ENCODE assay signal across 16 cellular contexts in the genomic region with DNA sequence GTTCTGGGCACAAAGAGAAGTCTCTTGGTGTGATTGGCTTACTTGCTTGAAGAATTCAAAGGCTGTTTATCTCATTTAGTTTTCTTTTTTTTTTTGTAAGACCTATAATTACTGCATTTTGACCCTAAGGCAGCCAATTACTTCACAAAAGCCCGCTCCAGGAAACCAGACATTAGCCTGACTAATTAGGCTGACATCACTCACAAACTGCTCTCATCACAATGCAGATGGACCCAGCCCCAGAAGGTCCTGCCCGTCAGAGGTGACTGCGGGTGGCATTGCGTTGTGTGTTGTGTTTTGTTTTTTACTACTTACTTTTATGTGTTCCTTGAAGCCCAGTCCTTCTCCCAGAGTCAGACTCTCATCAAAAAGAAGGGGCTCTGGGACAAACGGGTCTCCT.
DNase-seq lines count a peak whose midpoint lies in the region; ATAC-seq, FAIRE-seq and TF ChIP-seq lines count a peak whose summit lies in the region.
"Had no signal": no experiment of that assay in that cellular context is flagged by ENCODE, and none has a peak within 500 bp of the region (broad histone marks: within the 10 kb centered on the region; RNA-seq: fewer than 3 reads in every experiment).

No MANE protein-coding gene starts in this region.

- dilution Hi-C loops in endothelial cell of umbilical vein (cut with MboI; ENCODE audit: extremely low pct_ligation_motif_present, low sequenced_read_pairs) = no loop called here

- no peaks in the 10 kb centered on the region for H4K20me1 ChIP-seq in endothelial cell of umbilical vein (replicated peaks; ENCODE audit: control insufficient read depth, extremely low read depth, insufficient read depth, low read length)

- H3K27me3 ChIP-seq in endothelial cell of umbilical vein (ENCODE audit: control insufficient read depth in 2 of 2, insufficient read depth in 2 of 2, low read length in 2 of 2) = no peaks in the 10 kb centered on the region
- no peaks in the 10 kb centered on the region for H3K27me3 ChIP-seq in small intestine (ENCODE audit: control insufficient read depth in 2 of 2, insufficient read depth in 2 of 2, low read length in 2 of 2)

- no peaks in the 10 kb centered on the region for H3K9me3 Mint-ChIP-seq in activated CD8-positive, alpha-beta memory T cell treated with anti-CD3 and anti-CD28 coated beads, Interleukin-2, amount 10 ng/mL, durations not matched to agents 7 days and 5 days (ENCODE audit: low read depth)
- H3K9me3 Mint-ChIP-seq: natural killer cell treated with Interleukin-12 subunit alpha and Interleukin-12 subunit beta and Interleukin-15 and Interleukin-18, amount 100 ng/mL, for 72 hours had no signal

- H3K79me2 ChIP-seq in endothelial cell of umbilical vein (ENCODE audit: control insufficient read depth, insufficient read depth, low read length) = no peaks in the 10 kb centered on the region

- peak; percentile 85 for DNase-seq in NCI-H1105 treated with DMSO at 0.1 percent for 48 hours (lab: John Stamatoyannopoulos, UW)
- DNase-seq in NCI-H774 (lab: John Stamatoyannopoulos, UW) = peak; percentile 64
- DNase-seq in endothelial cell of umbilical vein (ENCODE audit: low read depth, low spot score) = peak; percentile 86
- DNase-seq in small intestine = peak; percentile 35
- DNase-seq in NCI-H1092 (lab: John Stamatoyannopoulos, UW) = no peak
- no peak for DNase-seq in activated CD8-positive, alpha-beta memory T cell treated with anti-CD3 and anti-CD28 coated beads, Interleukin-2, amount 10 ng/mL, durations not matched to agents 7 days and 5 days
- DNase-seq: activated CD4-positive, alpha-beta T cell treated with anti-CD3 and anti-CD28 coated beads for 48 hours; effector memory CD4-positive, alpha-beta T cell; GDM1; mesenchymal stem cell; NCI-H1694; NCI-H510A treated with DMSO at 0.1 percent for 48 hours; PC-9 had no signal

- no peak for TF ChIP-seq POLR2A in endothelial cell of umbilical vein (IDR thresholded peaks at IDR 0.05; ENCODE audit: low read depth, low read length)

- H3K27ac Mint-ChIP-seq in activated CD8-positive, alpha-beta memory T cell treated with anti-CD3 and anti-CD28 coated beads, Interleukin-2, amount 10 ng/mL, durations not matched to agents 7 days and 5 days = no peak overlapping the region

- peaks cover 4% of the 10 kb centered on the region for H3K27me3 Mint-ChIP-seq in activated CD8-positive, alpha-beta memory T cell treated with anti-CD3 and anti-CD28 coated beads, Interleukin-2, amount 10 ng/mL, durations not matched to agents 7 days and 5 days

- H3K36me3 Mint-ChIP-seq in activated CD8-positive, alpha-beta memory T cell treated with anti-CD3 and anti-CD28 coated beads, Interleukin-2, amount 10 ng/mL, durations not matched to agents 7 days and 5 days = peaks cover 1% of the 10 kb centered on the region
- H3K36me3 Mint-ChIP-seq: natural killer cell treated with Interleukin-12 subunit alpha and Interleukin-12 subunit beta and Interleukin-15 and Interleukin-18, amount 100 ng/mL, for 72 hours had no signal

- H2AFZ ChIP-seq in endothelial cell of umbilical vein (ENCODE audit: low read depth, low read length) = peak overlapping the region; percentile 16
- H2AFZ ChIP-seq: PC-9 had no signal

- intact Hi-C loops in endothelial cell of umbilical vein (cut with micrococcal nuclease) = loop anchor here (2.0 to 10.0 kb wide), 7 partner anchors 29 to 815 kb away; partner anchors contain the start of genes ERCC6L2 and FANCC

- FAIRE-seq in endothelial cell of umbilical vein (lab: Jason Lieb, UNC) (peak; percentile 84), small intestine (lab: Jason Lieb, UNC) (no peak)
- FAIRE-seq: HTR-8/SVneo had no signal

- H3K4me1 Mint-ChIP-seq in activated CD8-positive, alpha-beta memory T cell treated with anti-CD3 and anti-CD28 coated beads, Interleukin-2, amount 10 ng/mL, durations not matched to agents 7 days and 5 days = peaks cover under 1% of the 10 kb centered on the region

- H3K9ac ChIP-seq in endothelial cell of umbilical vein (replicated peaks; ENCODE audit: extremely low read depth, insufficient read depth, low read length) = peak overlapping the region; percentile 30

- no peaks in the 10 kb centered on the region for H3K9me1 ChIP-seq in endothelial cell of umbilical vein (replicated peaks; ENCODE audit: control insufficient read depth, extremely low read depth, insufficient read depth, low read length)

- POLR2A ChIA-PET in endothelial cell of umbilical vein (lab: Charles Lee) = interaction anchor here (0.6 kb wide), 1 partner anchor 102 kb away, joined by 3 read pairs; no protein-coding TSS in a partner anchor

- no TSS peak for BruUV-seq in endothelial cell of umbilical vein (replicated peaks; lab: Mats Ljungman, UMichigan)

- CTCF ChIA-PET in endothelial cell of umbilical vein (lab: Charles Lee) = interaction anchor here (1.6 kb wide), 1 partner anchor 13 kb away, joined by 4 read pairs; no protein-coding TSS in a partner anchor
- CTCF ChIA-PET in activated CD8-positive, alpha-beta memory T cell treated with anti-CD3 and anti-CD28 coated beads, Interleukin-2, amount 10 ng/mL, durations not matched to agents 7 days and 5 days (lab: Charles Lee) = no interaction called here

- H3K4me2 ChIP-seq in endothelial cell of umbilical vein (ENCODE audit: insufficient read depth, low read length) = peak overlapping the region; percentile 53
- H3K4me2 ChIP-seq: PC-9 had no signal

- H3K4me1 ChIP-seq in endothelial cell of umbilical vein (ENCODE audit: control insufficient read depth, extremely low read depth, insufficient read depth, low read length) = peaks cover 33% of the 10 kb centered on the region
- no peaks in the 10 kb centered on the region for H3K4me1 ChIP-seq in small intestine (ENCODE audit: control insufficient read depth in 2 of 2, insufficient read depth in 1 of 2, low read depth in 1 of 2, low read length in 1 of 2)

- H3K4me3 ChIP-seq in endothelial cell of umbilical vein (replicated peaks in 1 of 3; ENCODE audit: insufficient read depth in 1 of 3, low read depth in 1 of 3, low read length in 3 of 3) (peak overlapping the region in 1 of 3 experiments; percentile 35), small intestine (ENCODE audit: low read depth in 1 of 2, low read length in 2 of 2) (no peak overlapping the region)
- H3K4me3 ChIP-seq: PC-9 had no signal

- TF ChIP-seq CTCF in endothelial cell of umbilical vein (IDR thresholded peaks at IDR 0.05; ENCODE audit: extremely low read depth in 1 of 2, insufficient read depth in 1 of 2, low read depth in 1 of 2, low read length in 2 of 2) = no peak

- H3K36me3 ChIP-seq in endothelial cell of umbilical vein (ENCODE audit: control insufficient read depth in 2 of 2, extremely low read depth in 1 of 2, insufficient read depth in 2 of 2, low read length in 2 of 2) (no peaks in the 10 kb centered on the region), small intestine (ENCODE audit: control insufficient read depth in 2 of 2, insufficient read depth in 2 of 2, low read length in 2 of 2) (no peaks in the 10 kb centered on the region)

- H3K9me3 ChIP-seq in endothelial cell of umbilical vein (replicated peaks; ENCODE audit: control insufficient read depth, insufficient read depth, low read length) (no peaks in the 10 kb centered on the region), small intestine (ENCODE audit: control insufficient read depth, low read depth) (no peaks in the 10 kb centered on the region)

- no peak for ATAC-seq in HG03442 (IDR thresholded peaks at IDR 0.05; ENCODE audit: unreplicated experiment)
- no peak for ATAC-seq in activated CD8-positive, alpha-beta memory T cell treated with anti-CD3 and anti-CD28 coated beads, Interleukin-2, amount 10 ng/mL, durations not matched to agents 7 days and 5 days
- ATAC-seq: natural killer cell treated with Interleukin-12 subunit alpha and Interleukin-12 subunit beta and Interleukin-15 and Interleukin-18, amount 100 ng/mL, for 72 hours had no signal

- WGBS in small intestine, 3 donors = 18 to 50% (median 38%) methylated on average over 5 of the region's 5 CpGs

- no peak overlapping the region for H3K4me3 Mint-ChIP-seq in activated CD8-positive, alpha-beta memory T cell treated with anti-CD3 and anti-CD28 coated beads, Interleukin-2, amount 10 ng/mL, durations not matched to agents 7 days and 5 days
- H3K4me3 Mint-ChIP-seq: natural killer cell treated with Interleukin-12 subunit alpha and Interleukin-12 subunit beta and Interleukin-15 and Interleukin-18, amount 100 ng/mL, for 72 hours had no signal

- H3K27ac ChIP-seq in endothelial cell of umbilical vein (ENCODE audit: insufficient read depth, low read depth, low read length) = peak overlapping the region; percentile 77
- H3K27ac ChIP-seq in small intestine (ENCODE audit: low read depth in 1 of 2, low read length in 1 of 2) = no peak overlapping the region
- H3K27ac ChIP-seq: PC-9 had no signal

TF ChIP-seq in endothelial cell of umbilical vein, 7 proteins besides CTCF, POLR2A, EP300 and RAD21:
- no peak for TF ChIP-seq FOS (IDR thresholded peaks at IDR 0.05; ENCODE audit: borderline replicate concordance, insufficient read depth, low read length)

Comparison
In these comparisons a context has a peak if more than half of its experiments do, and no peak if none do; other contexts are left out.
1. DNase-seq: peak in NCI-H1105 treated with DMSO at 0.1 percent for 48 hours (single experiment), NCI-H774 (single experiment), endothelial cell of umbilical vein (single experiment) and small intestine (single experiment); none in NCI-H1092 (single experiment) and activated CD8-positive, alpha-beta memory T cell treated with anti-CD3 and anti-CD28 coated beads, Interleukin-2, amount 10 ng/mL, durations not matched to agents 7 days and 5 days (single experiment).